ENCODE assay signal across 18 cellular contexts in genomic region chr6:96990989-96991388, GRCh38.
A peak's percentile ranks its signal among the peaks of the same experiment; 100 is the strongest.
DNase-seq lines count a peak whose midpoint lies in the region; ATAC-seq, FAIRE-seq and TF ChIP-seq lines count a peak whose summit lies in the region.
"Had no signal": no experiment of that assay in that cellular context is flagged by ENCODE, and none has a peak within 500 bp of the region (broad histone marks: within the 10 kb centered on the region; RNA-seq: fewer than 3 reads in every experiment).

No MANE protein-coding gene starts in this region.

- H3K36me3 ChIP-seq in testis (ENCODE audit: low read depth, missing control alignments), result no peaks in the 10 kb centered on the region
- H3K36me3 ChIP-seq: BLaER1 had no signal

- H3K4me3 Mint-ChIP-seq in nephron progenitor cell, result no peak overlapping the region
- H3K4me3 Mint-ChIP-seq: CD14-positive monocyte; CD4-positive, alpha-beta memory T cell had no signal

- no peak overlapping the region for H3K4me3 ChIP-seq in testis
- H3K4me3 ChIP-seq: BLaER1 had no signal

- no peaks in the 10 kb centered on the region for H3K36me3 Mint-ChIP-seq in nephron progenitor cell (ENCODE audit: low read depth)
- H3K36me3 Mint-ChIP-seq: CD14-positive monocyte had no signal

- TF ChIP-seq POLR2A in testis (IDR thresholded peaks at IDR 0.05) (no peak), GM12891 (IDR thresholded peaks at IDR 0.05; ENCODE audit: low read depth, low read length) (no peak)

- no peak for ATAC-seq in GM18868 (IDR thresholded peaks at IDR 0.05; ENCODE audit: unreplicated experiment)

- H3K27ac Mint-ChIP-seq in nephron progenitor cell, result peak overlapping the region; percentile 42
- H3K27ac Mint-ChIP-seq: CD14-positive monocyte; CD4-positive, alpha-beta memory T cell had no signal

- intact Hi-C loops in testis (cut with DNase I; ENCODE audit: low total_unique reads), result no loop called here

- H3K27ac ChIP-seq in angular gyrus (ENCODE audit: low read depth, low read length) (peak overlapping the region; percentile 72), cingulate gyrus (ENCODE audit: low read depth, low read length) (peak overlapping the region; percentile 69), testis (peak overlapping the region; percentile 46 to 80)
- H3K27ac ChIP-seq: BLaER1 had no signal

- H3K27me3 ChIP-seq in testis, result no peaks in the 10 kb centered on the region
- H3K27me3 ChIP-seq: BLaER1 had no signal

- 56 to 57% methylated on average over 1 to 5 of the region's 5 CpGs for WGBS in testis, 2 donors

- H3K9me3 Mint-ChIP-seq in nephron progenitor cell, result peaks cover 11% of the 10 kb centered on the region

- no peak for FAIRE-seq in GM12891 (lab: Jason Lieb, UNC)
- FAIRE-seq: H54, HTR-8/SVneo had no signal

- no peaks in the 10 kb centered on the region for H3K4me1 Mint-ChIP-seq in nephron progenitor cell
- H3K4me1 Mint-ChIP-seq: CD14-positive monocyte had no signal

- no peak for TF ChIP-seq CTCF in nephron progenitor cell (IDR thresholded peaks at IDR 0.05)
- no peak for TF ChIP-seq CTCF in testis (IDR thresholded peaks at IDR 0.05)

- peaks cover 3% of the 10 kb centered on the region for H3K27me3 Mint-ChIP-seq in nephron progenitor cell (ENCODE audit: low read depth, poor library complexity)
- H3K27me3 Mint-ChIP-seq: CD4-positive, alpha-beta memory T cell had no signal

- DNase-seq in nephron progenitor cell (no peak), testis (no peak), GM12891 (ENCODE audit: insufficient read length, low spot score) (no peak), NCI-H82 treated with DMSO at 0.1 percent for 48 hours (lab: John Stamatoyannopoulos, UW; ENCODE audit: unreplicated experiment) (no peak)
- DNase-seq: 8988T; CD4-positive, alpha-beta memory T cell; DMS153; DMS79; GDM1; HCEC 1CT; IMR-90 had no signal

- H3K9me3 ChIP-seq in testis, result no peaks in the 10 kb centered on the region

- H3K4me1 ChIP-seq in testis, result peaks cover 39% of the 10 kb centered on the region
- H3K4me1 ChIP-seq: BLaER1 had no signal

TF ChIP-seq in GM12891, 5 proteins besides CTCF, POLR2A, EP300 and RAD21:
- TF ChIP-seq POU2F2 (IDR thresholded peaks at IDR 0.05; ENCODE audit: low read depth, low read length), result no peak
- TF ChIP-seq PAX5 (IDR thresholded peaks at IDR 0.05; ENCODE audit: insufficient read depth, low read length, severe bottlenecking), result no peak
- no peak for TF ChIP-seq TAF1 (IDR thresholded peaks at IDR 0.05; ENCODE audit: low read depth, low read length)
- TF ChIP-seq POLR2AphosphoS5 (IDR thresholded peaks at IDR 0.05; ENCODE audit: low read depth, low read length), result no peak
- no peak for TF ChIP-seq SPI1 (IDR thresholded peaks at IDR 0.05; ENCODE audit: low read depth, low read length)
